36 cellular contexts compared by ENCODE assay signal in the genomic region with DNA sequence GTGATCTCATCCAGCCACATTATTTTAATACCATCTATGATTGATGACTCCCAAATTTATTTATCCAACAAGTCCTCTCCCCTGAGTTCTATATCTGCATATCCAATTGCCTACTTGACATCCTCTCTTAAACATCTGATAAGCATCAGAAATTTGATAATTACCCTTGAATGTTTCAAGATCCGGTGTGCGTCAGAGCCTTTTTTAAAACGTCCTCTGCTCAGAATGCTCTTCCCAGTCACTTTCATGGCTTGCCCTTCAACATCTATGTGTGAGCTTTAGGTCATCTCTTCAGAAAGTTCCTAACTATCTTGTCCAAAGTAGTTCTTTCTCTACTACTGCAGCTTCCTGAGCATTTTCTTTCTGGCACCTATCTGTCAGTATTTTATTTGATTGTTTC.
"Had no signal": no experiment of that assay in that cellular context is flagged by ENCODE, and none has a peak within 500 bp of the region (broad histone marks: within the 10 kb centered on the region; RNA-seq: fewer than 3 reads in every experiment).

No MANE protein-coding gene starts in this region.

- H3K27me3 Mint-ChIP-seq: activated CD4-positive, alpha-beta memory T cell treated with anti-CD3 and anti-CD28 coated beads, Interleukin-2, amount 10 ng/mL, durations not matched to agents 7 days and 5 days; activated CD4-positive, alpha-beta T cell treated with anti-CD3 and anti-CD28 coated beads, Interleukin-2, amount 10 ng/mL, durations not matched to agents 7 days and 5 days; activated CD8-positive, alpha-beta memory T cell treated with anti-CD3 and anti-CD28 coated beads, Interleukin-2, amount 10 ng/mL, durations not matched to agents 7 days and 5 days; activated naive CD4-positive, alpha-beta T cell treated with anti-CD3 and anti-CD28 coated beads, Interleukin-2, amount 10 ng/mL, durations not matched to agents 7 days and 5 days; activated naive CD4-positive, alpha-beta T cell treated with anti-CD3 and anti-CD28 coated beads, Interleukin-2, amount 50 U/mL, for 24 hours; activated naive CD8-positive, alpha-beta T cell; activated naive CD8-positive, alpha-beta T cell treated with anti-CD3 and anti-CD28 coated beads, Interleukin-2, amount 10 ng/mL, durations not matched to agents 7 days and 5 days; activated naive CD8-positive, alpha-beta T cell treated with anti-CD3 and anti-CD28 coated beads, Interleukin-2, amount 50 U/mL, for 24 hours; activated T-cell treated with anti-CD3 and anti-CD28 coated beads, Interleukin-2, amount 50 U/mL, for 24 hours; brain; central memory CD8-positive, alpha-beta T cell had no signal

- DNase-seq: activated CD4-positive, alpha-beta memory T cell treated with anti-CD3 and anti-CD28 coated beads, Interleukin-2, amount 10 ng/mL, durations not matched to agents 7 days and 5 days; activated CD4-positive, alpha-beta T cell treated with anti-CD3 and anti-CD28 coated beads for 1 hour; activated CD4-positive, alpha-beta T cell treated with anti-CD3 and anti-CD28 coated beads for 36 hours; activated CD4-positive, alpha-beta T cell treated with anti-CD3 and anti-CD28 coated beads for 48 hours; activated CD4-positive, alpha-beta T cell treated with anti-CD3 and anti-CD28 coated beads, Interleukin-2, amount 10 ng/mL, durations not matched to agents 7 days and 5 days; activated CD4-positive, alpha-beta T cell treated with anti-CD3 and anti-CD28 coated beads, Interleukin-2, amount 50 U/mL, for 48 hours; activated CD4-positive, CD25-positive, alpha-beta regulatory T cell; activated CD8-positive, alpha-beta memory T cell treated with anti-CD3 and anti-CD28 coated beads for 24 hours; activated CD8-positive, alpha-beta memory T cell treated with anti-CD3 and anti-CD28 coated beads, Interleukin-2, amount 10 ng/mL, durations not matched to agents 7 days and 5 days; activated CD8-positive, alpha-beta memory T cell treated with anti-CD3 and anti-CD28 coated beads, Interleukin-2, amount 50 U/mL, for 48 hours; activated CD8-positive, alpha-beta T cell treated with anti-CD3 and anti-CD28 coated beads, Interleukin-2, amount 10 ng/mL, durations not matched to agents 7 days and 5 days; activated effector memory CD4-positive, alpha-beta T cell treated with Interleukin-2 at 50 U/mL for 16 hours; activated gamma-delta T cell; activated naive CD4-positive, alpha-beta T cell treated with anti-CD3 and anti-CD28 coated beads, Interleukin-2, amount 10 ng/mL, durations not matched to agents 7 days and 5 days; activated naive CD4-positive, alpha-beta T cell treated with Interleukin-2 at 50 U/mL for 16 hours; activated naive CD8-positive, alpha-beta T cell treated with anti-CD3 and anti-CD28 coated beads, Interleukin-2, amount 10 ng/mL, durations not matched to agents 7 days and 5 days; activated naive CD8-positive, alpha-beta T cell treated with anti-CD3 and anti-CD28 coated beads, Interleukin-2, amount 50 U/mL, for 24 hours; activated T-cell treated with anti-CD3 and anti-CD28 coated beads, Interleukin-2, amount 50 U/mL, for 24 hours; activated T-cell treated with anti-CD3 and anti-CD28 coated beads, Interleukin-2, amount 50 U/mL, for 48 hours; amygdala; anterior cingulate cortex; caudate nucleus; cerebellar nuclear complex; T-helper 1 cell; T-helper 2 cell; T-helper 9 cell; WERI-Rb-1 had no signal

- H3K36me3 Mint-ChIP-seq: activated CD8-positive, alpha-beta memory T cell treated with anti-CD3 and anti-CD28 coated beads, Interleukin-2, amount 10 ng/mL, durations not matched to agents 7 days and 5 days; activated naive CD4-positive, alpha-beta T cell treated with anti-CD3 and anti-CD28 coated beads, Interleukin-2, amount 10 ng/mL, durations not matched to agents 7 days and 5 days; activated naive CD4-positive, alpha-beta T cell treated with anti-CD3 and anti-CD28 coated beads, Interleukin-2, amount 50 U/mL, for 24 hours; activated naive CD8-positive, alpha-beta T cell; activated naive CD8-positive, alpha-beta T cell treated with anti-CD3 and anti-CD28 coated beads, Interleukin-2, amount 10 ng/mL, durations not matched to agents 7 days and 5 days; brain; WTC11 had no signal

- H3K4me3 Mint-ChIP-seq: activated CD4-positive, alpha-beta memory T cell treated with anti-CD3 and anti-CD28 coated beads, Interleukin-2, amount 10 ng/mL, durations not matched to agents 7 days and 5 days; activated CD4-positive, alpha-beta T cell treated with anti-CD3 and anti-CD28 coated beads for 36 hours; activated CD4-positive, alpha-beta T cell treated with anti-CD3 and anti-CD28 coated beads, Interleukin-2, amount 10 ng/mL, durations not matched to agents 7 days and 5 days; activated CD8-positive, alpha-beta memory T cell treated with anti-CD3 and anti-CD28 coated beads, Interleukin-2, amount 10 ng/mL, durations not matched to agents 7 days and 5 days; activated CD8-positive, alpha-beta T cell treated with anti-CD3 and anti-CD28 coated beads, Interleukin-2, amount 10 ng/mL, durations not matched to agents 7 days and 5 days; activated naive CD4-positive, alpha-beta T cell treated with anti-CD3 and anti-CD28 coated beads, Interleukin-2, amount 10 ng/mL, durations not matched to agents 7 days and 5 days; activated naive CD4-positive, alpha-beta T cell treated with anti-CD3 and anti-CD28 coated beads, Interleukin-2, amount 50 U/mL, for 24 hours; activated naive CD8-positive, alpha-beta T cell; activated naive CD8-positive, alpha-beta T cell treated with anti-CD3 and anti-CD28 coated beads, Interleukin-2, amount 10 ng/mL, durations not matched to agents 7 days and 5 days; activated naive CD8-positive, alpha-beta T cell treated with anti-CD3 and anti-CD28 coated beads, Interleukin-2, amount 50 U/mL, for 24 hours; activated T-cell treated with anti-CD3 and anti-CD28 coated beads, Interleukin-2, amount 50 U/mL, for 24 hours; brain; central memory CD8-positive, alpha-beta T cell; T-helper 1 cell treated with Interleukin-12 subunit alpha and Interleukin-12 subunit beta and Interleukin-4 antibody, amounts not matched to agents 30 μg/mL and 1 μg/mL, for 36 hours; T-helper 2 cell treated with Interferon-gamma antibody and Interleukin-4, amounts not matched to agents 5 μg/mL and 100 μg/mL, for 36 hours; WTC11 had no signal

- H3K27ac Mint-ChIP-seq: activated CD4-positive, alpha-beta memory T cell treated with anti-CD3 and anti-CD28 coated beads, Interleukin-2, amount 10 ng/mL, durations not matched to agents 7 days and 5 days; activated CD4-positive, alpha-beta T cell treated with anti-CD3 and anti-CD28 coated beads for 36 hours; activated CD4-positive, alpha-beta T cell treated with anti-CD3 and anti-CD28 coated beads, Interleukin-2, amount 10 ng/mL, durations not matched to agents 7 days and 5 days; activated CD8-positive, alpha-beta memory T cell treated with anti-CD3 and anti-CD28 coated beads, Interleukin-2, amount 10 ng/mL, durations not matched to agents 7 days and 5 days; activated CD8-positive, alpha-beta T cell treated with anti-CD3 and anti-CD28 coated beads, Interleukin-2, amount 10 ng/mL, durations not matched to agents 7 days and 5 days; activated naive CD4-positive, alpha-beta T cell treated with anti-CD3 and anti-CD28 coated beads, Interleukin-2, amount 10 ng/mL, durations not matched to agents 7 days and 5 days; activated naive CD4-positive, alpha-beta T cell treated with anti-CD3 and anti-CD28 coated beads, Interleukin-2, amount 50 U/mL, for 24 hours; activated naive CD8-positive, alpha-beta T cell; activated naive CD8-positive, alpha-beta T cell treated with anti-CD3 and anti-CD28 coated beads, Interleukin-2, amount 10 ng/mL, durations not matched to agents 7 days and 5 days; activated naive CD8-positive, alpha-beta T cell treated with anti-CD3 and anti-CD28 coated beads, Interleukin-2, amount 50 U/mL, for 24 hours; activated T-cell treated with anti-CD3 and anti-CD28 coated beads, Interleukin-2, amount 50 U/mL, for 24 hours; activated T-helper 2 cell treated with anti-CD3 and anti-CD28 coated beads, Interferon-gamma antibody, Interleukin-2, Interleukin-4, amounts not matched to agents 10 μg/mL and 5 μg/mL and 100 μg/mL, durations not matched to agents 14 hours and 24 hours and 36 hours; brain; T-helper 1 cell treated with Interleukin-12 subunit alpha and Interleukin-12 subunit beta and Interleukin-4 antibody, amounts not matched to agents 30 μg/mL and 1 μg/mL, for 36 hours; T-helper 2 cell treated with Interferon-gamma antibody and Interleukin-4, amounts not matched to agents 5 μg/mL and 100 μg/mL, for 36 hours; WTC11 had no signal

- H3K4me1 Mint-ChIP-seq: activated CD4-positive, alpha-beta memory T cell treated with anti-CD3 and anti-CD28 coated beads, Interleukin-2, amount 10 ng/mL, durations not matched to agents 7 days and 5 days; activated CD4-positive, alpha-beta T cell treated with anti-CD3 and anti-CD28 coated beads for 36 hours; activated CD4-positive, alpha-beta T cell treated with anti-CD3 and anti-CD28 coated beads, Interleukin-2, amount 10 ng/mL, durations not matched to agents 7 days and 5 days; activated CD8-positive, alpha-beta memory T cell treated with anti-CD3 and anti-CD28 coated beads, Interleukin-2, amount 10 ng/mL, durations not matched to agents 7 days and 5 days; activated naive CD4-positive, alpha-beta T cell treated with anti-CD3 and anti-CD28 coated beads, Interleukin-2, amount 10 ng/mL, durations not matched to agents 7 days and 5 days; activated naive CD4-positive, alpha-beta T cell treated with anti-CD3 and anti-CD28 coated beads, Interleukin-2, amount 50 U/mL, for 24 hours; activated naive CD8-positive, alpha-beta T cell treated with anti-CD3 and anti-CD28 coated beads, Interleukin-2, amount 10 ng/mL, durations not matched to agents 7 days and 5 days; activated naive CD8-positive, alpha-beta T cell treated with anti-CD3 and anti-CD28 coated beads, Interleukin-2, amount 50 U/mL, for 24 hours; brain; central memory CD8-positive, alpha-beta T cell had no signal

- H3K9me3 Mint-ChIP-seq: activated CD4-positive, alpha-beta T cell treated with anti-CD3 and anti-CD28 coated beads, Interleukin-2, amount 10 ng/mL, durations not matched to agents 7 days and 5 days; activated naive CD4-positive, alpha-beta T cell treated with anti-CD3 and anti-CD28 coated beads, Interleukin-2, amount 10 ng/mL, durations not matched to agents 7 days and 5 days; activated naive CD4-positive, alpha-beta T cell treated with anti-CD3 and anti-CD28 coated beads, Interleukin-2, amount 50 U/mL, for 24 hours; activated naive CD8-positive, alpha-beta T cell treated with anti-CD3 and anti-CD28 coated beads, Interleukin-2, amount 10 ng/mL, durations not matched to agents 7 days and 5 days; activated naive CD8-positive, alpha-beta T cell treated with anti-CD3 and anti-CD28 coated beads, Interleukin-2, amount 50 U/mL, for 24 hours; activated T-cell treated with anti-CD3 and anti-CD28 coated beads, Interleukin-2, amount 50 U/mL, for 24 hours; activated T-helper 2 cell treated with anti-CD3 and anti-CD28 coated beads, Interferon-gamma antibody, Interleukin-2, Interleukin-4, amounts not matched to agents 10 μg/mL and 5 μg/mL and 100 μg/mL, durations not matched to agents 14 hours and 24 hours and 36 hours; brain; central memory CD8-positive, alpha-beta T cell; T-helper 1 cell treated with Interleukin-12 subunit alpha and Interleukin-12 subunit beta and Interleukin-4 antibody, amounts not matched to agents 30 μg/mL and 1 μg/mL, for 36 hours; T-helper 2 cell treated with Interferon-gamma antibody and Interleukin-4, amounts not matched to agents 5 μg/mL and 100 μg/mL, for 36 hours; WTC11 had no signal

- ATAC-seq: activated CD4-positive, alpha-beta T cell treated with anti-CD3 and anti-CD28 coated beads for 36 hours; activated CD4-positive, CD25-positive, alpha-beta regulatory T cell treated with anti-CD3 and anti-CD28 coated beads, Interleukin-2, amount 50 U/mL, for 24 hours; activated CD8-positive, alpha-beta memory T cell treated with anti-CD3 and anti-CD28 coated beads, Interleukin-2, amount 10 ng/mL, durations not matched to agents 7 days and 5 days; activated CD8-positive, alpha-beta T cell treated with anti-CD3 and anti-CD28 coated beads, Interleukin-2, amount 10 ng/mL, durations not matched to agents 7 days and 5 days; activated naive CD8-positive, alpha-beta T cell treated with anti-CD3 and anti-CD28 coated beads, Interleukin-2, amount 50 U/mL, for 24 hours; WTC11 had no signal
